8 cellular contexts compared by ENCODE assay signal in genomic region chr15:101277943-101278564, GRCh38. TPM values are rescaled to one million over a fixed set of nuclear protein-coding genes. Genes with fewer than 3 reads are reported as not detected.
DNase-seq lines count a peak whose midpoint lies in the region; TF ChIP-seq lines count a peak whose summit lies in the region.

No MANE protein-coding gene starts in this region.

- H3K4me3 ChIP-seq in GM06990 (replicated peaks; ENCODE audit: low read depth, low read length) = peak overlapping the region; percentile 49
- H3K4me3 ChIP-seq in Peyer's patch = peak overlapping the region; percentile 70 to 99 (median 92)
- H3K4me3 ChIP-seq in epithelial cell of proximal tubule (ENCODE audit: low read depth, low read length) = peak overlapping the region; percentile 97

- H3K9me3 Mint-ChIP-seq in progenitor cell of endocrine pancreas (ENCODE audit: low read depth) = no peaks in the 10 kb centered on the region

- DNase-seq in GM06990 (ENCODE audit: extremely low read depth, insufficient read length) = no peak
- no peak for DNase-seq in Peyer's patch
- DNase-seq in epithelial cell of proximal tubule (ENCODE audit: low read depth) = no peak
- no peak for DNase-seq in progenitor cell of endocrine pancreas (ENCODE audit: low spot score, unreplicated experiment)
- no peak for DNase-seq in T-helper 9 cell
- DNase-seq in HuH-7 (ENCODE audit: low spot score) = no peak
- DNase-seq in caudate nucleus (lab: John Stamatoyannopoulos, UW) = no peak
- no peak for DNase-seq in Ammon's horn (ENCODE audit: low spot score)

- peaks cover 2 to 26% (median 6%) of the 10 kb centered on the region in 4 donors for H3K4me1 ChIP-seq in Peyer's patch

- H3K4me1 Mint-ChIP-seq in progenitor cell of endocrine pancreas (ENCODE audit: low read depth) = peaks cover 6% of the 10 kb centered on the region

- no peaks in the 10 kb centered on the region for H3K9me3 ChIP-seq in Peyer's patch

- H3K4me3 Mint-ChIP-seq in progenitor cell of endocrine pancreas (ENCODE audit: low read depth) = peak overlapping the region; percentile 93

- H3K27me3 Mint-ChIP-seq in progenitor cell of endocrine pancreas = no peaks in the 10 kb centered on the region

- no peak for TF ChIP-seq CTCF in GM06990 (IDR thresholded peaks at IDR 0.05; ENCODE audit: insufficient read depth, low read length, poor library complexity, severe bottlenecking)
- TF ChIP-seq CTCF in Peyer's patch (IDR thresholded peaks at IDR 0.05) = no peak
- TF ChIP-seq CTCF in epithelial cell of proximal tubule (conservative IDR thresholded peaks at IDR 0.05; ENCODE audit: low read depth, low read length) = no peak
- no peak for TF ChIP-seq CTCF in progenitor cell of endocrine pancreas (IDR thresholded peaks at IDR 0.05; ENCODE audit: unreplicated experiment)

- peak overlapping the region; percentile 87 to 99 (median 92) for H3K27ac ChIP-seq in Peyer's patch
- no peak overlapping the region for H3K27ac ChIP-seq in caudate nucleus (ENCODE audit: low read depth, low read length)

- peak overlapping the region; percentile 94 for H3K27ac Mint-ChIP-seq in progenitor cell of endocrine pancreas

- peaks cover 24% of the 10 kb centered on the region for H3K36me3 ChIP-seq in GM06990 (ENCODE audit: control insufficient read depth, insufficient read depth, low read length)
- peaks cover 0 to 51% (median 0%) of the 10 kb centered on the region in 3 donors for H3K36me3 ChIP-seq in Peyer's patch

- no peaks in the 10 kb centered on the region for H3K27me3 ChIP-seq in GM06990 (replicated peaks; ENCODE audit: control insufficient read depth, insufficient read depth, low read length)
- H3K27me3 ChIP-seq in Peyer's patch = no peaks in the 10 kb centered on the region

- no peak for TF ChIP-seq POLR2A in Peyer's patch (IDR thresholded peaks at IDR 0.05)

- peaks cover 18% of the 10 kb centered on the region for H3K36me3 Mint-ChIP-seq in progenitor cell of endocrine pancreas (ENCODE audit: insufficient read depth)

RNA-seq across cellular contexts. Expression of gene SELENOS, which starts 0.8 kb away (rescaled TPM):
- total RNA-seq in Peyer's patch (100 to 1,000 TPM in 2 of 4 donors, 10 to 100 TPM in 2; 14.0 to 119 (median 103) TPM), epithelial cell of proximal tubule (47.7 and 67.9 TPM in 2 replicates), progenitor cell of endocrine pancreas (44.7 and 51.9 TPM in 2 replicates)

RNA-seq across cellular contexts. Expression of gene SNRPA1, which starts 17.0 kb away (rescaled TPM):
- total RNA-seq in Peyer's patch (10 to 100 TPM; 36.4 to 80.0 (median 50.4) TPM), epithelial cell of proximal tubule (62.4 and 97.7 TPM in 2 replicates), progenitor cell of endocrine pancreas (70.6 and 78.6 TPM in 2 replicates)

RNA-seq across cellular contexts. Expression of gene CHSY1, which starts 26.2 kb away (rescaled TPM):
- total RNA-seq in Peyer's patch = 10 to 100 TPM in 1 of 4 donors, 1 to 10 TPM in 3; 8.1 to 31.4 (median 9.3) TPM
- 14.4 and 19.2 TPM in 2 replicates for total RNA-seq in epithelial cell of proximal tubule
- total RNA-seq in progenitor cell of endocrine pancreas = 33.2 and 36.7 TPM in 2 replicates
